8 cellular contexts compared by ENCODE assay signal in genomic region chr14:63204407-63205280, GRCh38. TPM values are rescaled to one million over a fixed set of nuclear protein-coding genes. Genes with fewer than 3 reads are reported as not detected.
DNase-seq lines count a peak whose midpoint lies in the region; ATAC-seq lines count a peak whose summit lies in the region.

TSS of gene RHOJ (plus strand) at chr14:63204443. CDS start at chr14:63204870, 427 bp downstream.

- peak within 1 kb of the TSS; percentile 67 for H3K9ac ChIP-seq in muscle layer of colon (ENCODE audit: low read length)

- H3K27ac ChIP-seq in epithelial cell of prostate (peak within 1 kb of the TSS; percentile 42), muscle layer of colon (ENCODE audit: low read depth, low read length) (peak within 1 kb of the TSS; percentile 80)

- peaks cover 9% of the 10 kb centered on the region for H3K4me1 ChIP-seq in muscle layer of colon (ENCODE audit: insufficient read depth, low read length)

- POLR2A ChIA-PET in naive thymus-derived CD8-positive, alpha-beta T cell (lab: Charles Lee), result no interaction called here

- H3K9me3 ChIP-seq in muscle layer of colon (ENCODE audit: low read length), result no peaks in the 10 kb centered on the region

- H3K36me3 ChIP-seq in muscle layer of colon (ENCODE audit: insufficient read depth, low read length), result no peaks in the 10 kb centered on the region

- no peaks in the 10 kb centered on the region for H3K4me1 Mint-ChIP-seq in activated naive CD4-positive, alpha-beta T cell treated with anti-CD3 and anti-CD28 coated beads, Interleukin-2, amount 10 ng/mL, durations not matched to agents 7 days and 5 days
- no peaks in the 10 kb centered on the region for H3K4me1 Mint-ChIP-seq in activated T-cell treated with anti-CD3 and anti-CD28 coated beads, Interleukin-2, amount 50 U/mL, for 72 hours (ENCODE audit: low read depth)
- H3K4me1 Mint-ChIP-seq in naive thymus-derived CD8-positive, alpha-beta T cell, result no peaks in the 10 kb centered on the region

- no peak within 1 kb of the TSS for H3K4me3 Mint-ChIP-seq in activated naive CD4-positive, alpha-beta T cell treated with anti-CD3 and anti-CD28 coated beads, Interleukin-2, amount 10 ng/mL, durations not matched to agents 7 days and 5 days
- H3K4me3 Mint-ChIP-seq in activated T-cell treated with anti-CD3 and anti-CD28 coated beads, Interleukin-2, amount 50 U/mL, for 72 hours, result no peak within 1 kb of the TSS
- H3K4me3 Mint-ChIP-seq in naive thymus-derived CD8-positive, alpha-beta T cell, result no peak within 1 kb of the TSS

- CTCF ChIA-PET in activated naive CD4-positive, alpha-beta T cell treated with anti-CD3 and anti-CD28 coated beads, Interleukin-2, amount 10 ng/mL, durations not matched to agents 7 days and 5 days (lab: Charles Lee), result no interaction called here

- H3K9me3 Mint-ChIP-seq in activated naive CD4-positive, alpha-beta T cell treated with anti-CD3 and anti-CD28 coated beads, Interleukin-2, amount 10 ng/mL, durations not matched to agents 7 days and 5 days, result no peaks in the 10 kb centered on the region
- no peaks in the 10 kb centered on the region for H3K9me3 Mint-ChIP-seq in activated T-cell treated with anti-CD3 and anti-CD28 coated beads, Interleukin-2, amount 50 U/mL, for 72 hours
- H3K9me3 Mint-ChIP-seq in naive thymus-derived CD8-positive, alpha-beta T cell, result peaks cover 0 to 4% (median 0%) of the 10 kb centered on the region in 9 donors

- no peaks in the 10 kb centered on the region for H3K36me3 Mint-ChIP-seq in activated naive CD4-positive, alpha-beta T cell treated with anti-CD3 and anti-CD28 coated beads, Interleukin-2, amount 10 ng/mL, durations not matched to agents 7 days and 5 days
- H3K36me3 Mint-ChIP-seq in activated T-cell treated with anti-CD3 and anti-CD28 coated beads, Interleukin-2, amount 50 U/mL, for 72 hours (ENCODE audit: insufficient read depth in 2 of 2), result no peaks in the 10 kb centered on the region
- no peaks in the 10 kb centered on the region for H3K36me3 Mint-ChIP-seq in naive thymus-derived CD8-positive, alpha-beta T cell

- peak; percentile 22 for DNase-seq in A172 (ENCODE audit: low spot score)
- DNase-seq in NCI-H2227 treated with DMSO at 0.1 percent for 48 hours (lab: John Stamatoyannopoulos, UW), result peak; percentile 33
- no peak for DNase-seq in epithelial cell of prostate (ENCODE audit: low read depth, low spot score)
- no peak for DNase-seq in activated naive CD4-positive, alpha-beta T cell treated with anti-CD3 and anti-CD28 coated beads, Interleukin-2, amount 10 ng/mL, durations not matched to agents 7 days and 5 days
- no peak for DNase-seq in activated T-cell treated with anti-CD3 and anti-CD28 coated beads, Interleukin-2, amount 50 U/mL, for 72 hours
- no peak for DNase-seq in naive thymus-derived CD8-positive, alpha-beta T cell

- no peaks in the 10 kb centered on the region for H3K27me3 ChIP-seq in muscle layer of colon (ENCODE audit: control insufficient read depth in 1 of 2, insufficient read depth in 2 of 2, low read length in 2 of 2)

- no peaks in the 10 kb centered on the region for H3K27me3 Mint-ChIP-seq in activated naive CD4-positive, alpha-beta T cell treated with anti-CD3 and anti-CD28 coated beads, Interleukin-2, amount 10 ng/mL, durations not matched to agents 7 days and 5 days
- peaks cover 7% of the 10 kb centered on the region for H3K27me3 Mint-ChIP-seq in activated T-cell treated with anti-CD3 and anti-CD28 coated beads, Interleukin-2, amount 50 U/mL, for 72 hours (ENCODE audit: low read depth)
- H3K27me3 Mint-ChIP-seq in naive thymus-derived CD8-positive, alpha-beta T cell, result peaks cover 0 to 15% (median 12%) of the 10 kb centered on the region in 5 donors

- H3K4me3 ChIP-seq in muscle layer of colon (ENCODE audit: low read depth in 1 of 2, low read length in 2 of 2), result peak within 1 kb of the TSS; percentile 52 to 68

- ATAC-seq in HG02870 (IDR thresholded peaks at IDR 0.05; ENCODE audit: unreplicated experiment), result no peak
- no peak for ATAC-seq in activated T-cell treated with anti-CD3 and anti-CD28 coated beads, Interleukin-2, amount 50 U/mL, for 72 hours (replicated peaks in 1 of 2)
- no peak for ATAC-seq in naive thymus-derived CD8-positive, alpha-beta T cell

- no peak within 1 kb of the TSS for H3K27ac Mint-ChIP-seq in activated naive CD4-positive, alpha-beta T cell treated with anti-CD3 and anti-CD28 coated beads, Interleukin-2, amount 10 ng/mL, durations not matched to agents 7 days and 5 days
- no peak within 1 kb of the TSS for H3K27ac Mint-ChIP-seq in activated T-cell treated with anti-CD3 and anti-CD28 coated beads, Interleukin-2, amount 50 U/mL, for 72 hours
- no peak within 1 kb of the TSS for H3K27ac Mint-ChIP-seq in naive thymus-derived CD8-positive, alpha-beta T cell

RNA-seq across cellular contexts. Expression of gene RHOJ, which starts in this region (rescaled TPM):
- total RNA-seq in A172 (2014; rRNA removed; shearing (Covaris generic)), result 0.10 and 1.1 TPM in 2 replicates
- total RNA-seq in activated T-cell treated with anti-CD3 and anti-CD28 coated beads, Interleukin-2, amount 50 U/mL, for 72 hours, result not detected
- total RNA-seq in naive thymus-derived CD8-positive, alpha-beta T cell, result not detected
- not detected for polyA plus RNA-seq in naive thymus-derived CD8-positive, alpha-beta T cell

Comparison
In these comparisons a context has a peak if more than half of its experiments do, and no peak if none do; other contexts are left out.
1. DNase-seq: peak in A172 (single experiment) and NCI-H2227 treated with DMSO at 0.1 percent for 48 hours (single experiment); none in epithelial cell of prostate (single experiment), activated naive CD4-positive, alpha-beta T cell treated with anti-CD3 and anti-CD28 coated beads, Interleukin-2, amount 10 ng/mL, durations not matched to agents 7 days and 5 days (single experiment), activated T-cell treated with anti-CD3 and anti-CD28 coated beads, Interleukin-2, amount 50 U/mL, for 72 hours (0 of 2) and naive thymus-derived CD8-positive, alpha-beta T cell (0 of 10).